Comparison of ENCODE assay signal across 1 cellular context in the genomic region with DNA sequence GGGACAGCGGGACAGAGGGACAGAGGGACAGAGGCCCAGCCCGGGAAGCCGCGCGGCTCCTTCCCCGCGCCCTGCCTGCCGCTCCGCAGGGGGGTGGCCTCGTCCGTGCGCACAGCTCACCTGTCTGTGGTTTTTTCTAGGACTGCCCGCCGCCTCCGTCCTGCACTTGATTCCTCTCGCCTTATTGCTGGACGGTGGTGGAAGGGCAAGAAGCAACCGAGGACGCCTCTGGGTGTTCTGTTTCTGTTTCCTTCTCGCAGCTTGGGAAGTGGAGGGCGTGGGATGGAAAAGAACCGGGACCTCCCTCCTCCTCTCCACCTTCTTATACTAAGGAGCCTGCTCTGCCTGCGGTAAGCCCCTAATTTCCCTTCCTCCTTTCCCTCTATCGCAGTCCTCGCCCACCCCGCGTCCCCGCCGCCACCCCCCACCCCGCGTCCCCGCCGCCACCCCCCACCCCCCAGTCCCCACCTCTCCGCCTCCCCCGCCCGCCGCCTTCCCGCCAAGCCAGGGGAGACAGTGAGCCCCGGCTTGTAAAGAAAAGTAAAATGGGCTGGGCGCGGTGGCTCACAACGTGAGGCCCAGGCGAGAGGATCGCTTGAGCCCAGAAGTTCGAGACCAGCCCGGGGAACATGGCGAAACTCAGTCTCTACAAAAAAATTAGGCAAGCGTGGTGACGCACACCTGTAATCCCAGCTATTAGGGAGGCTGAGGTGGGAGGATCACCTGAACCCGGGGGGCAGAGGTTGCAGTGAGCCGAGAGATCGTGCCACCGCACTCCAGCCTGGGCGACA.
TF ChIP-seq lines count a peak whose summit lies in the region.

No MANE protein-coding gene starts in this region.

TF ChIP-seq in SK-N-SH treated with all-trans-retinoic acid at 6 μM for 48 hours, 23 proteins besides CTCF, POLR2A, EP300 and RAD21 (continued from another document):
- TF ChIP-seq CSRNP3 (CRISPR knock-in tag; IDR thresholded peaks at IDR 0.05) (no peak), ZNF8 (CRISPR knock-in tag; IDR thresholded peaks at IDR 0.05) (no peak)
- TF ChIP-seq, protein P1, sequence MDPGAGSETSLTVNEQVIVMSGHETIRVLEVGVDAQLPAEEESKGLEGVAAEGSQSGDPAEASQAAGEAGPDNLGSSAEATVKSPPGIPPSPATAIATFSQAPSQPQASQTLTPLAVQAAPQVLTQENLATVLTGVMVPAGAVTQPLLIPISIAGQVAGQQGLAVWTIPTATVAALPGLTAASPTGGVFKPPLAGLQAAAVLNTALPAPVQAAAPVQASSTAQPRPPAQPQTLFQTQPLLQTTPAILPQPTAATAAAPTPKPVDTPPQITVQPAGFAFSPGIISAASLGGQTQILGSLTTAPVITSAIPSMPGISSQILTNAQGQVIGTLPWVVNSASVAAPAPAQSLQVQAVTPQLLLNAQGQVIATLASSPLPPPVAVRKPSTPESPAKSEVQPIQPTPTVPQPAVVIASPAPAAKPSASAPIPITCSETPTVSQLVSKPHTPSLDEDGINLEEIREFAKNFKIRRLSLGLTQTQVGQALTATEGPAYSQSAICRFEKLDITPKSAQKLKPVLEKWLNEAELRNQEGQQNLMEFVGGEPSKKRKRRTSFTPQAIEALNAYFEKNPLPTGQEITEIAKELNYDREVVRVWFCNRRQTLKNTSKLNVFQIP (CRISPR knock-in tag; IDR thresholded peaks at IDR 0.05; ENCODE audit: borderline replicate concordance, low read depth) = no peak
TF ChIP-seq in SK-N-SH treated with all-trans-retinoic acid at 6 μM for 48 hours: peak in this region for 0.
